ENCODE assay signal across 8 cellular contexts in the genomic region with DNA sequence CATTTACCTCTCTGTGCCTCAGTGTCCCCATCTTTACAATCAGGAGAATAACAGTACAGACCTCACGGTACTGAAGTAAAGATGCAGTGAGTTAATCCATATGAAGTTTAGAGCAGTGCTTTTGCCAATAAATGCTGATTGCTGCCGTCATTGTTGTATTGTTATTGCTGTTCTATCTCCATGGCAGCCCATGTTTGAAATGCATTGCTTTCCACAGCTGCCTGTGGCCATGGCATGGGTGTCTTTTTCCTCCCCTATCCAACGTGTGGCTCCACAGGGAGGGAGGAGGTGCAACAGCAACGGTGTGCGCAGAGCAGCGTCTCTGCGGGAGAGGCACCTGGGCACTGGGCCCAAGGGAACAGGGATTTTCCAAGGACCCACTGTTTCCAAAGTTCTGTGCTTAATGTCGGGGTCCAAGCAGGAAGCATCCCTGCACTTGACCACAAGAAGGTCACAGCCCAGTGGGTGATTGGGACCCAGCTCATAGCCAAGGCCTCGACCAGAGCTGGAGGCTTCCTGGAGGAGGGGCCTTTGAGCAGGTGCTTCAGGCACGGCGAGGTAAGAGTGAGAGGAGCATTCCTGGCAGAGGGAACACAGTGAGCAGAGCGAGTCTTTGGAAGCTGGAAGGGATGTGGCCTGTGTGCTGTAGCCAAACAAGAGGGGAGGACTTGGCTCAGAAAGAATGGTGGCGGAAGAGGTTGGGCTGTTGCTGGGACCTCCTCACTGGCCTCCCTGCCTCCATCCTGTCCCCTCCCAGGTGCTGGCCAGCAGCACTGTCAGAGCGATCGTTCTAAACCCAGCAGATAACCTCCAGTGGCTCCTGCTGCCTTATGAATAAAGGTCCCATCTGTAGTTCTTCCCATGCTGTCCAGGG. TPM values are rescaled to one million over a fixed set of nuclear protein-coding genes. Genes with fewer than 3 reads are reported as not detected.
A peak's percentile ranks its signal among the peaks of the same experiment; 100 is the strongest.
DNase-seq lines count a peak whose midpoint lies in the region; ATAC-seq and TF ChIP-seq lines count a peak whose summit lies in the region.

No MANE protein-coding gene starts in this region.

- TF ChIP-seq CTCF in GM12865 (IDR thresholded peaks at IDR 0.05; ENCODE audit: insufficient read depth, low read depth, low read length, missing control alignments) (no peak), foreskin keratinocyte (conservative IDR thresholded peaks at IDR 0.05) (no peak)

- peaks cover 28% of the 10 kb centered on the region for H3K4me1 ChIP-seq in foreskin keratinocyte

- peaks cover 21% of the 10 kb centered on the region for H3K4me1 Mint-ChIP-seq in T-helper 17 cell

- H3K4me3 ChIP-seq in GM12865 (ENCODE audit: low read depth, low read length) (peak overlapping the region; percentile 33; the same call in 1 of the 2 replicates), skin epidermis (no peak overlapping the region)

- DNase-seq in GM12865 (ENCODE audit: low read depth) = no peak
- no peak for DNase-seq in T-helper 17 cell
- DNase-seq in foreskin keratinocyte = no peak
- no peak for DNase-seq in NCI-H345 treated with DMSO at 0.1 percent for 48 hours (lab: John Stamatoyannopoulos, UW; ENCODE audit: unreplicated experiment)
- no peak for DNase-seq in NCI-H2227 treated with DMSO at 0.1 percent for 48 hours (lab: John Stamatoyannopoulos, UW)
- no peak for DNase-seq in left lobe of liver (ENCODE audit: low spot score)
- DNase-seq in stimulated activated CD4-positive, alpha-beta T cell treated with anti-CD3 and anti-CD28 coated beads, Interleukin-2, amount 100 ng/mL, for 24 hours = no peak

- peak overlapping the region; percentile 3 for H3K4me3 Mint-ChIP-seq in T-helper 17 cell

- H3K27ac ChIP-seq in foreskin keratinocyte (no peak overlapping the region), skin epidermis (peak overlapping the region in 20 of 21 experiments; percentile 22 to 97 (median 76))

- no peaks in the 10 kb centered on the region for H3K27me3 ChIP-seq in foreskin keratinocyte

- H3K9me3 ChIP-seq in T-helper 17 cell (ENCODE audit: control insufficient read depth, low read length, poor library complexity, severe bottlenecking) = no peaks in the 10 kb centered on the region

- H3K36me3 Mint-ChIP-seq in T-helper 17 cell (ENCODE audit: low read depth) = no peaks in the 10 kb centered on the region

- no peaks in the 10 kb centered on the region for H3K27me3 Mint-ChIP-seq in T-helper 17 cell

- ATAC-seq in T-helper 17 cell (no peak), foreskin keratinocyte (peak; percentile 8), left lobe of liver (no peak)

- peak overlapping the region; percentile 91 for H3K27ac Mint-ChIP-seq in T-helper 17 cell

RNA-seq across cellular contexts. Expression of a gene that starts 3.9 kb away (rescaled TPM):
- total RNA-seq in T-helper 17 cell (10 to 100 TPM; 18.4 to 18.6 TPM), foreskin keratinocyte (15.0 and 16.3 TPM in 2 replicates), left lobe of liver (7.8 TPM)
- polyA plus RNA-seq in foreskin keratinocyte = 11.1 and 12.0 TPM in 2 replicates
